ENCODE assay signal across 18 cellular contexts in genomic region chr20:41087325-41087685, GRCh38. TPM values are rescaled to one million over a fixed set of nuclear protein-coding genes. Genes with fewer than 3 reads are reported as not detected.
A peak's percentile ranks its signal among the peaks of the same experiment; 100 is the strongest.
DNase-seq lines count a peak whose midpoint lies in the region; ATAC-seq and TF ChIP-seq lines count a peak whose summit lies in the region.
"Had no signal": no experiment of that assay in that cellular context is flagged by ENCODE, and none has a peak within 500 bp of the region (broad histone marks: within the 10 kb centered on the region; RNA-seq: fewer than 3 reads in every experiment).

No MANE protein-coding gene starts in this region.

- H3K27me3 ChIP-seq in gastroesophageal sphincter (no peaks in the 10 kb centered on the region), esophagus muscularis mucosa (no peaks in the 10 kb centered on the region)
- H3K27me3 ChIP-seq: BLaER1, neural progenitor cell had no signal

- WGBS in gastroesophageal sphincter (ENCODE audit: low coverage in 1 of 2), 2 donors: 80 to 88% methylated on average over 1 of the region's 1 CpG
- WGBS in esophagus muscularis mucosa: 94% methylated on average over 1 of the region's 1 CpG

- ATAC-seq in activated T-helper 17 cell treated with anti-CD3 and anti-CD28 coated beads, Interleukin-2, amount 50 U/mL, for 72 hours (replicated peaks): no peak
- ATAC-seq in memory B cell (ENCODE audit: low read depth): no peak
- no peak for ATAC-seq in gastroesophageal sphincter
- ATAC-seq in GM18873 (IDR thresholded peaks at IDR 0.05; ENCODE audit: low FRiP score, unreplicated experiment): no peak
- ATAC-seq: A549, psoas muscle had no signal

- peaks cover 59% of the 10 kb centered on the region for H3K36me3 Mint-ChIP-seq in T-helper 2 cell treated with Interferon-gamma antibody and Interleukin-4, amounts not matched to agents 5 μg/mL and 100 μg/mL, for 36 hours (ENCODE audit: low read depth)
- peaks cover 98% of the 10 kb centered on the region for H3K36me3 Mint-ChIP-seq in activated T-helper 17 cell treated with anti-CD3 and anti-CD28 coated beads, Interleukin-2, amount 50 U/mL, for 72 hours (ENCODE audit: low read depth)
- peaks cover 26% of the 10 kb centered on the region for H3K36me3 Mint-ChIP-seq in memory B cell

- TF ChIP-seq POLR2A in gastroesophageal sphincter (IDR thresholded peaks at IDR 0.05): no peak
- no peak for TF ChIP-seq POLR2A in esophagus muscularis mucosa (IDR thresholded peaks at IDR 0.05; ENCODE audit: low read depth)

- intact Hi-C loops in esophagus muscularis mucosa (cut with DNase I): no loop called here

- TF ChIP-seq EP300 in gastroesophageal sphincter (IDR thresholded peaks at IDR 0.05): no peak
- TF ChIP-seq EP300 in esophagus muscularis mucosa (IDR thresholded peaks at IDR 0.05): no peak

- TF ChIP-seq CTCF in HEK293 (tag by site-specific recombination; IDR thresholded peaks at IDR 0.05) (no peak), gastroesophageal sphincter (IDR thresholded peaks at IDR 0.05) (no peak), esophagus muscularis mucosa (IDR thresholded peaks at IDR 0.05) (no peak)

- no peaks in the 10 kb centered on the region for H3K9me3 ChIP-seq in HEK293 (ENCODE audit: control insufficient read depth, insufficient read depth, low read depth, low read length)
- no peaks in the 10 kb centered on the region for H3K9me3 ChIP-seq in gastroesophageal sphincter
- no peaks in the 10 kb centered on the region for H3K9me3 ChIP-seq in esophagus muscularis mucosa
- H3K9me3 ChIP-seq: A549, BLaER1, HAP-1, psoas muscle had no signal

- no peaks in the 10 kb centered on the region for H3K27me3 Mint-ChIP-seq in T-helper 2 cell treated with Interferon-gamma antibody and Interleukin-4, amounts not matched to agents 5 μg/mL and 100 μg/mL, for 36 hours (ENCODE audit: low read depth)
- no peaks in the 10 kb centered on the region for H3K27me3 Mint-ChIP-seq in activated T-helper 17 cell treated with anti-CD3 and anti-CD28 coated beads, Interleukin-2, amount 50 U/mL, for 72 hours
- H3K27me3 Mint-ChIP-seq in memory B cell: no peaks in the 10 kb centered on the region

- no peaks in the 10 kb centered on the region for H3K9me3 Mint-ChIP-seq in T-helper 2 cell treated with Interferon-gamma antibody and Interleukin-4, amounts not matched to agents 5 μg/mL and 100 μg/mL, for 36 hours
- no peaks in the 10 kb centered on the region for H3K9me3 Mint-ChIP-seq in activated T-helper 17 cell treated with anti-CD3 and anti-CD28 coated beads, Interleukin-2, amount 50 U/mL, for 72 hours
- no peaks in the 10 kb centered on the region for H3K9me3 Mint-ChIP-seq in memory B cell
- H3K9me3 Mint-ChIP-seq: neural progenitor cell had no signal

- H3K27ac Mint-ChIP-seq in T-helper 2 cell treated with Interferon-gamma antibody and Interleukin-4, amounts not matched to agents 5 μg/mL and 100 μg/mL, for 36 hours: no peak overlapping the region
- peak overlapping the region; percentile 68 for H3K27ac Mint-ChIP-seq in activated T-helper 17 cell treated with anti-CD3 and anti-CD28 coated beads, Interleukin-2, amount 50 U/mL, for 72 hours
- peak overlapping the region; percentile 79 for H3K27ac Mint-ChIP-seq in memory B cell
- H3K27ac Mint-ChIP-seq: neural progenitor cell had no signal

- H3K4me3 Mint-ChIP-seq in T-helper 2 cell treated with Interferon-gamma antibody and Interleukin-4, amounts not matched to agents 5 μg/mL and 100 μg/mL, for 36 hours: peak overlapping the region; percentile 26
- no peak overlapping the region for H3K4me3 Mint-ChIP-seq in activated T-helper 17 cell treated with anti-CD3 and anti-CD28 coated beads, Interleukin-2, amount 50 U/mL, for 72 hours
- no peak overlapping the region for H3K4me3 Mint-ChIP-seq in memory B cell
- H3K4me3 Mint-ChIP-seq: neural progenitor cell had no signal

- H3K36me3 ChIP-seq in HEK293 (ENCODE audit: control insufficient read depth in 2 of 2, insufficient read depth in 1 of 2, low read length in 2 of 2) (peaks cover 9 to 40% of the 10 kb centered on the region in 2 experiments), gastroesophageal sphincter (peaks cover 0 to 83% of the 10 kb centered on the region in 2 donors), esophagus muscularis mucosa (peaks cover 17 to 79% (median 51%) of the 10 kb centered on the region in 4 donors)

- POLR2A ChIA-PET in HEK293 (lab: Yijun Ruan, JAX): interaction anchor here (0.8 to 1.2 kb wide), 2 partner anchors 58 to 96 kb away, joined by 3 to 4 read pairs; no protein-coding TSS in a partner anchor

- DNase-seq in T-helper 2 cell treated with Interferon-gamma antibody and Interleukin-4, amounts not matched to agents 5 μg/mL and 100 μg/mL, for 36 hours (ENCODE audit: low spot score): no peak
- DNase-seq in T-helper 2 cell: no peak
- DNase-seq in memory B cell (ENCODE audit: low spot score in 2 of 2): no peak
- DNase-seq in esophagus muscularis mucosa (ENCODE audit: extremely low spot score): no peak
- DNase-seq: DMS53; kidney glomerular epithelial cell; MM.1S; psoas muscle; stimulated activated CD4-positive, alpha-beta T cell treated with anti-CD3 and anti-CD28 coated beads, Interleukin-4, amount 100 ng/mL, for 4 hours had no signal

- no peak overlapping the region for H3K4me3 ChIP-seq in HEK293 (ENCODE audit: low read depth, low read length)
- H3K4me3 ChIP-seq in gastroesophageal sphincter: no peak overlapping the region
- H3K4me3 ChIP-seq in esophagus muscularis mucosa: no peak overlapping the region
- H3K4me3 ChIP-seq: A549, BLaER1, HAP-1, neural progenitor cell, psoas muscle, SK-N-MC had no signal

- peaks cover 24% of the 10 kb centered on the region for H3K4me1 Mint-ChIP-seq in T-helper 2 cell treated with Interferon-gamma antibody and Interleukin-4, amounts not matched to agents 5 μg/mL and 100 μg/mL, for 36 hours (ENCODE audit: low read depth)
- H3K4me1 Mint-ChIP-seq in activated T-helper 17 cell treated with anti-CD3 and anti-CD28 coated beads, Interleukin-2, amount 50 U/mL, for 72 hours: peaks cover 20% of the 10 kb centered on the region
- no peaks in the 10 kb centered on the region for H3K4me1 Mint-ChIP-seq in memory B cell
- H3K4me1 Mint-ChIP-seq: neural progenitor cell had no signal

- CTCF ChIA-PET in HEK293 (lab: Yijun Ruan, JAX): interaction anchor here (0.6 to 3.1 kb wide), 5 partner anchors 8 to 121 kb away, joined by 4 to 16 read pairs (median 7); no protein-coding TSS in a partner anchor

- H3K4me1 ChIP-seq in HEK293 (ENCODE audit: control insufficient read depth, insufficient read depth, low read length) (peaks cover 10% of the 10 kb centered on the region; the same call in 1 of the 2 replicates), gastroesophageal sphincter (no peaks in the 10 kb centered on the region), esophagus muscularis mucosa (no peaks in the 10 kb centered on the region)
- H3K4me1 ChIP-seq: A549, BLaER1, neural progenitor cell, psoas muscle had no signal

- H3K27ac ChIP-seq in HEK293 (ENCODE audit: extremely low read depth, low read depth, low read length): no peak overlapping the region
- H3K27ac ChIP-seq in gastroesophageal sphincter: no peak overlapping the region
- no peak overlapping the region for H3K27ac ChIP-seq in esophagus muscularis mucosa (replicated peaks in 1 of 4)
- H3K27ac ChIP-seq: A549, BLaER1, psoas muscle, SK-N-MC had no signal

TF ChIP-seq in HEK293, 187 proteins besides CTCF, POLR2A, EP300 and RAD21:
- TF ChIP-seq ZNF843 (tag by site-specific recombination; IDR thresholded peaks at IDR 0.05) (0 out of 2 replicates have a peak, but pooled peaks have one; percentile 3), ZNF16 (tag by site-specific recombination; IDR thresholded peaks at IDR 0.05; ENCODE audit: low read depth) (no peak)

RNA-seq across cellular contexts. Expression of gene PLCG1, which starts 50.0 kb away (rescaled TPM):
- 100 to 1,000 TPM; 184 to 628 TPM for total RNA-seq in activated T-helper 17 cell treated with anti-CD3 and anti-CD28 coated beads, Interleukin-2, amount 50 U/mL, for 72 hours
- total RNA-seq in gastroesophageal sphincter (100 to 1,000 TPM in 2 of 4 donors, 10 to 100 TPM in 2; 42.3 to 173 (median 94.7) TPM), esophagus muscularis mucosa (100 to 1,000 TPM in 1 of 4 donors, 10 to 100 TPM in 3; 68.4 to 119 (median 82.5) TPM)

RNA-seq across cellular contexts. Expression of gene TOP1, which starts 58.7 kb away (rescaled TPM):
- 10 to 100 TPM; 62.4 to 82.8 TPM for total RNA-seq in activated T-helper 17 cell treated with anti-CD3 and anti-CD28 coated beads, Interleukin-2, amount 50 U/mL, for 72 hours
- total RNA-seq in gastroesophageal sphincter: 10 to 100 TPM; 22.0 to 31.6 (median 28.8) TPM
- total RNA-seq in esophagus muscularis mucosa: 10 to 100 TPM; 20.2 to 28.5 (median 23.0) TPM
